In the genomic region with DNA sequence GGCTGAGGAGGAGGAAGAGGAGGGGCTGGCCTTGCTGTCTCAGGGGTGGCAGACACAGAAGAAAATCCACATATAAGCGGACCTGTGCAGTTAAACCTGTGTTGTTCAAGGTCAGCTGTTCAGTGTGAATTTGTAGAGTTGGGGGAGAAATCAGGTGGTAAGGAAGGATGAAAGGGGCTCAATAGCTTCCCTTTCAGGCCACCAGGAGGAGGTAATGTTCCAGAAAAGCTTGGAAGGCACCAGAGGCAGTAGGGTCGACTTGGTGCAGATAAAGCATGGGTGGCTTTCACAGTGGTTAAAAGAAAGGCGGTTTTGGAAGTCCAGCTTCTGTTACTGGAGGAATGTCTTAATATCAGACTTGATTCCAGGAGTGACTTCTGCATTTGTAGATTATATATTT, we compare ENCODE assay signal across 9 cellular contexts.
DNase-seq lines count a peak whose midpoint lies in the region; ATAC-seq and TF ChIP-seq lines count a peak whose summit lies in the region.
"Had no signal": no experiment of that assay in that cellular context is flagged by ENCODE, and none has a peak within 500 bp of the region (broad histone marks: within the 10 kb centered on the region; RNA-seq: fewer than 3 reads in every experiment).

No MANE protein-coding gene starts in this region.

- WGBS in lower leg skin, 2 donors, result 52 to 62% methylated on average over 3 of the region's 3 CpGs

- H3K4me1 ChIP-seq in PC-9 (replicated peaks; ENCODE audit: insufficient read depth), result no peaks in the 10 kb centered on the region

- H3K4me2 ChIP-seq in PC-9, result no peak overlapping the region

- no peak for TF ChIP-seq POLR2A in lower leg skin (IDR thresholded peaks at IDR 0.05)

- no TSS peak for BruUV-seq in PC-9 (replicated peaks; lab: Mats Ljungman, UMichigan)

- POLR2A ChIA-PET in PC-9 (lab: Charles Lee; ENCODE audit: unreplicated experiment), result no interaction called here

- H3K4me3 ChIP-seq in PC-9 (no peak overlapping the region), lower leg skin (ENCODE audit: low read depth, poor library complexity, severe bottlenecking) (no peak overlapping the region)
- H3K4me3 ChIP-seq: lung had no signal

- intact Hi-C loops in PC-9 (cut with micrococcal nuclease; ENCODE audit: unreplicated experiment) (no loop called here), lower leg skin (cut with DNase I; ENCODE audit: low total_unique reads) (no loop called here)

- TF ChIP-seq CTCF in PC-9 (conservative IDR thresholded peaks at IDR 0.05) (peak; percentile 40), lower leg skin (IDR thresholded peaks at IDR 0.05) (no peak)

- ATAC-seq in HG03342 (IDR thresholded peaks at IDR 0.05; ENCODE audit: unreplicated experiment), result peak; percentile 60
- no peak for ATAC-seq in GM19023 (IDR thresholded peaks at IDR 0.05; ENCODE audit: unreplicated experiment)
- no peak for ATAC-seq in GM21423 (IDR thresholded peaks at IDR 0.05; ENCODE audit: unreplicated experiment)

- CTCF ChIA-PET in PC-9 (lab: Charles Lee), result no interaction called here

- H3K27me3 ChIP-seq in PC-9 (ENCODE audit: insufficient read depth, low read depth), result no peaks in the 10 kb centered on the region

- no peaks in the 10 kb centered on the region for H3K79me2 ChIP-seq in PC-9 (ENCODE audit: low read depth)

- H3K27ac ChIP-seq in PC-9, result no peak overlapping the region

- no peaks in the 10 kb centered on the region for H3K36me3 ChIP-seq in PC-9 (ENCODE audit: low read depth)

- H3K9me2 ChIP-seq in PC-9 (ENCODE audit: insufficient read depth), result no peaks in the 10 kb centered on the region

- no peaks in the 10 kb centered on the region for H3K9me3 ChIP-seq in PC-9 (ENCODE audit: insufficient read depth, low read depth)

- DNase-seq in EH (ENCODE audit: low read depth) (peak; percentile 27), PC-9 (no peak), iPS-NIHi7 (ENCODE audit: extremely low spot score) (peak; percentile 77), lower leg skin (ENCODE audit: low spot score in 2 of 2) (no peak)
- no peak for DNase-seq in activated CD4-positive, alpha-beta T cell treated with anti-CD3 and anti-CD28 coated beads, Interleukin-2, amount 50 U/mL, for 1 hour

- H2AFZ ChIP-seq in PC-9, result no peak overlapping the region

- no peaks in the 10 kb centered on the region for H4K20me1 ChIP-seq in PC-9 (ENCODE audit: insufficient read depth)

- no peaks in the 10 kb centered on the region for H3F3A ChIP-seq in PC-9 (ENCODE audit: insufficient read depth, low read depth)

Comparison
In these comparisons a context has a peak if more than half of its experiments do, and no peak if none do; other contexts are left out.
1. DNase-seq: peak in EH (single experiment) and iPS-NIHi7 (single experiment); none in PC-9 (0 of 2), lower leg skin (0 of 2) and activated CD4-positive, alpha-beta T cell treated with anti-CD3 and anti-CD28 coated beads, Interleukin-2, amount 50 U/mL, for 1 hour (single experiment).